In the genomic region with DNA sequence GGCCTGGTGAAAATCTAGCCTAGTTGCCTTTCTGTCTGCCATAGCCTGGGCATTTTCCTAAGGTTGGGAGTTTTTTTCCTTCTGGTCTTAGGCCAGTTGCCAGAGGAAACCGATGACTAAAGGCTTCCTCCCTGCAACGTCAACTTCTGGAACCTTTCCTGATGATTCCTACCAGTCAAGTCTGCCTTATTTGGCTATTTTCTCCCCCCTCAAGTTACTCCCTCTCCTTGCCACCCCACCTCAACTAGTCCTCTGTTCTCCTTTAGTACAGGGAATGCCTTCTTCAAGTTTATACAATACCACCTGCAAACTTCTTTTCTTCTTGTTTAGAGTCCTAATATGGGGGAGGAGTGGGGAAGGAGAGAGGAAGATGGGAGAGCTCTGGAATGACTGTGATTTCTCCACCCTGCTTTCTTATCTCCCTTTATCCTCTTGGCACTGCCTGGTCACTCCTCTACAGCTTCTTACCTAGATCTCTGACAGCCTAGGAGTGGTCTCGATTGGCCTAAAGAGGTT, we compare ENCODE assay signal across 9 cellular contexts. TPM values are rescaled to one million over a fixed set of nuclear protein-coding genes. Genes with fewer than 3 reads are reported as not detected.
A peak's percentile ranks its signal among the peaks of the same experiment; 100 is the strongest.
DNase-seq lines count a peak whose midpoint lies in the region; FAIRE-seq and TF ChIP-seq lines count a peak whose summit lies in the region.
"Had no signal": no experiment of that assay in that cellular context is flagged by ENCODE, and none has a peak within 500 bp of the region (broad histone marks: within the 10 kb centered on the region; RNA-seq: fewer than 3 reads in every experiment).

No MANE protein-coding gene starts in this region.

- intact Hi-C loops in activated CD4-positive, alpha-beta T cell treated with anti-CD3 and anti-CD28 coated beads, Interleukin-2, amount 10 ng/mL, durations not matched to agents 24 days and 14 days (cut with micrococcal nuclease), result no loop called here
- intact Hi-C loops in thyroid gland (cut with DNase I), result no loop called here

- no peak for TF ChIP-seq POLR2A in thyroid gland (IDR thresholded peaks at IDR 0.05)

- H3K4me1 ChIP-seq in thyroid gland, result peaks cover 22 to 89% of the 10 kb centered on the region in 2 donors

- H3K4me3 ChIP-seq in thyroid gland (replicated peaks in 1 of 3), result no peak overlapping the region

- H3K27ac ChIP-seq in thyroid gland, result peak overlapping the region; percentile 80 to 85 (median 82)
- H3K27ac ChIP-seq: C4-2B had no signal

- no peaks in the 10 kb centered on the region for H3K36me3 ChIP-seq in thyroid gland

- TF ChIP-seq CTCF in thyroid gland (IDR thresholded peaks at IDR 0.05), result no peak

- DNase-seq in activated CD4-positive, alpha-beta T cell treated with anti-CD3 and anti-CD28 coated beads, Interleukin-2, amount 10 ng/mL, durations not matched to agents 24 days and 14 days, result no peak
- no peak for DNase-seq in activated CD4-positive, alpha-beta T cell treated with anti-CD3 and anti-CD28 coated beads for 4 hours
- peak; percentile 91 for DNase-seq in astrocyte of the hippocampus (ENCODE audit: low read depth, low spot score)
- peak; percentile 84 for DNase-seq in kidney tubule cell (ENCODE audit: low spot score)
- no peak for DNase-seq in thyroid gland
- no peak for DNase-seq in occipital lobe (lab: John Stamatoyannopoulos, UW)
- DNase-seq in HTR-8/SVneo (ENCODE audit: insufficient read length, low spot score), result no peak
- no peak for DNase-seq in stimulated activated CD4-positive, alpha-beta T cell treated with anti-CD3 and anti-CD28 coated beads, Interleukin-1b, Interleukin-23, amount 100 ng/mL, for 48 hours

- no peaks in the 10 kb centered on the region for H3K9me3 Mint-ChIP-seq in activated CD4-positive, alpha-beta T cell treated with anti-CD3 and anti-CD28 coated beads, Interleukin-2, amount 10 ng/mL, durations not matched to agents 24 days and 14 days

- H3K27ac Mint-ChIP-seq in activated CD4-positive, alpha-beta T cell treated with anti-CD3 and anti-CD28 coated beads, Interleukin-2, amount 10 ng/mL, durations not matched to agents 24 days and 14 days, result peak overlapping the region; percentile 78

- H3K36me3 Mint-ChIP-seq in activated CD4-positive, alpha-beta T cell treated with anti-CD3 and anti-CD28 coated beads, Interleukin-2, amount 10 ng/mL, durations not matched to agents 24 days and 14 days (ENCODE audit: low read depth), result peaks cover 49% of the 10 kb centered on the region

- no peaks in the 10 kb centered on the region for H3K9me3 ChIP-seq in thyroid gland

- FAIRE-seq in HTR-8/SVneo (lab: Jason Lieb, UNC), result no peak

- no peaks in the 10 kb centered on the region for H3K27me3 Mint-ChIP-seq in activated CD4-positive, alpha-beta T cell treated with anti-CD3 and anti-CD28 coated beads, Interleukin-2, amount 10 ng/mL, durations not matched to agents 24 days and 14 days

- no peaks in the 10 kb centered on the region for H3K27me3 ChIP-seq in thyroid gland

- peak overlapping the region; percentile 56 for H3K4me3 Mint-ChIP-seq in activated CD4-positive, alpha-beta T cell treated with anti-CD3 and anti-CD28 coated beads, Interleukin-2, amount 10 ng/mL, durations not matched to agents 24 days and 14 days

- 14 to 16% methylated on average over 3 of the region's 3 CpGs for WGBS in thyroid gland, 2 donors

- H3K4me1 Mint-ChIP-seq in activated CD4-positive, alpha-beta T cell treated with anti-CD3 and anti-CD28 coated beads, Interleukin-2, amount 10 ng/mL, durations not matched to agents 24 days and 14 days, result peaks cover 63% of the 10 kb centered on the region

RNA-seq across cellular contexts. Expression of gene MSN, which starts 10.6 kb away (rescaled TPM):
- total RNA-seq in activated CD4-positive, alpha-beta T cell treated with anti-CD3 and anti-CD28 coated beads, Interleukin-2, amount 10 ng/mL, durations not matched to agents 24 days and 14 days, result 480 and 482 TPM in 2 replicates
- total RNA-seq in thyroid gland (100 to 1,000 TPM; 204 to 318 (median 259) TPM), occipital lobe (24.8 TPM)

Comparison
In these comparisons a context has a peak if more than half of its experiments do, and no peak if none do; other contexts are left out.
1. DNase-seq: peak in astrocyte of the hippocampus (single experiment) and kidney tubule cell (single experiment); none in activated CD4-positive, alpha-beta T cell treated with anti-CD3 and anti-CD28 coated beads, Interleukin-2, amount 10 ng/mL, durations not matched to agents 24 days and 14 days (single experiment), activated CD4-positive, alpha-beta T cell treated with anti-CD3 and anti-CD28 coated beads for 4 hours (0 of 2), thyroid gland (0 of 2), occipital lobe (single experiment), HTR-8/SVneo (single experiment) and stimulated activated CD4-positive, alpha-beta T cell treated with anti-CD3 and anti-CD28 coated beads, Interleukin-1b, Interleukin-23, amount 100 ng/mL, for 48 hours (single experiment).